In genomic region chr19:51227324-51227723, GRCh38 we compare ENCODE assay signal across 35 cellular contexts. TPM values are rescaled to one million over a fixed set of nuclear protein-coding genes. Genes with fewer than 3 reads are reported as not detected.
"Had no signal": no experiment of that assay in that cellular context is flagged by ENCODE, and none has a peak within 500 bp of the region (broad histone marks: within the 10 kb centered on the region; RNA-seq: fewer than 3 reads in every experiment).

No MANE protein-coding gene starts in this region.

- H3K4me3 ChIP-seq: esophagus muscularis mucosa, heart right ventricle, ovary, right lobe of liver, testis, transverse colon had no signal

- DNase-seq: activated B cell treated with CpG ODN at 0.5 μM for 24 hours; activated CD4-positive, alpha-beta T cell treated with anti-CD3 and anti-CD28 coated beads for 4 hours; activated CD8-positive, alpha-beta T cell treated with anti-CD3 and anti-CD28 coated beads for 36 hours; activated effector memory CD4-positive, alpha-beta T cell treated with Interleukin-2 at 50 U/mL for 16 hours; activated naive CD4-positive, alpha-beta T cell treated with anti-CD3 and anti-CD28 coated beads, Interleukin-2, amount 50 U/mL, for 16 hours; activated T-cell treated with anti-CD3 and anti-CD28 coated beads for 4 hours; activated T-cell treated with anti-CD3 and anti-CD28 coated beads, Interleukin-2, amount 50 U/mL, for 72 hours; amniotic stem cell; brain microvascular endothelial cell; caudate nucleus; cortex of kidney; endodermal cell; foreskin keratinocyte; heart right ventricle; midbrain; naive thymus-derived CD4-positive, alpha-beta T cell; ovary; right lobe of liver; stimulated activated CD4-positive, alpha-beta T cell treated with anti-CD3 and anti-CD28 coated beads, Interleukin-2, amount 100 ng/mL, for 48 hours; stimulated activated naive CD8-positive, alpha-beta T cell treated with anti-CD3 and anti-CD28 coated beads, Interleukin-15, Interleukin-2, amounts not matched to agents 100 U/mL and 50 U/mL, for 24 hours; T-helper 9 cell; testis; transverse colon had no signal

- H3K4me1 Mint-ChIP-seq: memory B cell had no signal

- H3K27ac ChIP-seq: brain microvascular endothelial cell, esophagus muscularis mucosa, foreskin keratinocyte, heart right ventricle, ovary, right lobe of liver, testis, transverse colon had no signal

- H3K36me3 Mint-ChIP-seq: memory B cell had no signal

- H3K36me3 ChIP-seq: brain microvascular endothelial cell, esophagus muscularis mucosa, heart right ventricle, ovary, right lobe of liver, transverse colon had no signal

- H3K27me3 ChIP-seq: brain microvascular endothelial cell, ovary, right lobe of liver, testis, transverse colon had no signal

- H3K4me3 Mint-ChIP-seq: activated B cell treated with CpG ODN at 0.5 μM for 24 hours; activated CD8-positive, alpha-beta T cell treated with anti-CD3 and anti-CD28 coated beads for 36 hours; endodermal cell; memory B cell had no signal

- H3K4me1 ChIP-seq: esophagus muscularis mucosa, foreskin keratinocyte, right lobe of liver, testis, transverse colon had no signal

- H3K9me3 ChIP-seq: ovary, right lobe of liver, testis, transverse colon had no signal

- H3K27ac Mint-ChIP-seq: activated B cell treated with CpG ODN at 0.5 μM for 24 hours; activated CD8-positive, alpha-beta T cell treated with anti-CD3 and anti-CD28 coated beads for 36 hours; endodermal cell; memory B cell; naive thymus-derived CD4-positive, alpha-beta T cell; progenitor cell of endocrine pancreas had no signal

- H3K9me3 Mint-ChIP-seq: activated CD8-positive, alpha-beta T cell treated with anti-CD3 and anti-CD28 coated beads for 36 hours had no signal

RNA-seq across cellular contexts. Expression of gene CD33, which starts 2.4 kb away (rescaled TPM):
- total RNA-seq: activated B cell treated with CpG ODN at 0.5 μM for 24 hours, astrocyte, chondrocyte, endodermal cell, foreskin keratinocyte, kidney epithelial cell, progenitor cell of endocrine pancreas, renal cortical epithelial cell had no signal
- polyA plus RNA-seq: foreskin keratinocyte; naive thymus-derived CD4-positive, alpha-beta T cell; neural cell had no signal

RNA-seq across cellular contexts. Expression of gene SIGLECL1, which starts 23.6 kb away (rescaled TPM):
- total RNA-seq: activated B cell treated with CpG ODN at 0.5 μM for 24 hours; activated CD8-positive, alpha-beta T cell treated with anti-CD3 and anti-CD28 coated beads for 36 hours; activated T-cell treated with anti-CD3 and anti-CD28 coated beads, Interleukin-2, amount 50 U/mL, for 72 hours; astrocyte; chondrocyte; endodermal cell; esophagus muscularis mucosa; foreskin keratinocyte; heart right ventricle; lower leg skin; naive thymus-derived CD4-positive, alpha-beta T cell; ovary; progenitor cell of endocrine pancreas; renal cortical epithelial cell; right lobe of liver; skeletal muscle tissue; T-helper 1 cell treated with Interleukin-12 subunit alpha and Interleukin-12 subunit beta and Interleukin-4 antibody, amounts not matched to agents 30 ng/mL and 1 ng/mL, for 36 hours; transverse colon; urinary bladder had no signal
- polyA plus RNA-seq: foreskin keratinocyte; heart right ventricle; naive thymus-derived CD4-positive, alpha-beta T cell; neural cell; ovary; urinary bladder had no signal
